ENCODE assay signal across 24 cellular contexts in the genomic region with DNA sequence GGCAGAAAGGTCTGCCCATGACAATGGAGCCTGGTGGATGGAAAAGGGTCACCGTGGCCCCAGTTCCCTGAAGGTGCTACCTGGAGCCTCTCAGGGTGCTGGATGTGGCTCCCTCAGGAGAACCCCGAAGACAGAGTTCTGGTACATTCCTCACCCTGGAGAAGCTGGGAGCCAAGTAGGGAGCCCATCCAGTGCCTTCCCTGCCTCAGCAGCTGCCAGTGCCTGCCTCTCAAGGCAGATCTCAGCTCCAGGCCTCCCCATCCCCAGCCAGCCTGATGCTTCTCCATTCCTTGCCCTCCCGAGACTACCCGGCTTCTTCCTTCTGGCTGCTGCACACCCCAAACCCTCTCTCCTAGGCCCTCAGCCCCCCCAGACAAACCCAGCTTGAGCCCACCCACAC. TPM values are rescaled to one million over a fixed set of nuclear protein-coding genes. Genes with fewer than 3 reads are reported as not detected.
"Had no signal": no experiment of that assay in that cellular context is flagged by ENCODE, and none has a peak within 500 bp of the region (broad histone marks: within the 10 kb centered on the region; RNA-seq: fewer than 3 reads in every experiment).

No MANE protein-coding gene starts in this region.

- H3K9me3 ChIP-seq: SK-N-SH had no signal

- FAIRE-seq: RCC 7860 had no signal

- DNase-seq: KBM-7, MV-4-11, NCI-H1048, NCI-H1105, NCI-H1417, NCI-H1436 treated with DMSO at 0.1 percent for 48 hours, NCI-H1694, NCI-H187 treated with DMSO at 0.1 percent for 48 hours, NCI-H2081, NCI-H2107, NCI-H2227 treated with DMSO at 0.1 percent for 48 hours, NCI-H524 treated with DMSO at 0.1 percent for 48 hours, NCI-H69, NCI-H774, RPMI8226, SHP77, SK-N-SH, SW 1271 had no signal

RNA-seq across cellular contexts. Expression of a gene that starts 20.5 kb away (rescaled TPM):
- total RNA-seq: HT-29, LHCN-M2, MCF 10A, NCI-H460, SK-MEL-5 had no signal
- polyA plus RNA-seq: SK-N-SH had no signal

RNA-seq across cellular contexts. Expression of a gene that starts 23.5 kb away (rescaled TPM):
- total RNA-seq: HT-29, LHCN-M2, MCF 10A had no signal
